Comparison of ENCODE assay signal across 22 cellular contexts in the genomic region with DNA sequence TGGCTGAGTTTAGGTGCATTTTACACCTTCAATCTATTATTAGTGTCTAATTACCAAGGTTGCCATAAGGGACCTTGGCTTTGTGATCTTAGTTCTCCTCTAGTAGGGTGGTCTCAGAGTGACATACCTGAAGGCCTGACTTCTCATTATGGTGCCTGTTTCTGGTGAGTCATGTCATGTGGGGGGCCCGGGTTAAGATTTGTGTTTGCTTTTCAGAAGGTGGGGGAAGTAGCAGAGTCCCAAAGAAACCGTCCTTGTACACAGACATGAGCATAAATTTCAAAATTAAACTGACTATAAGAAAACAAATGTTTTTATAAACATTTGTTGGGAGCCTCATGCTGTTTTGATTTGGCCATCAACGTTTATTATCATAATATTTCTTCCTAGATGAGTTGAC.
DNase-seq lines count a peak whose midpoint lies in the region; ATAC-seq and TF ChIP-seq lines count a peak whose summit lies in the region.
"Had no signal": no experiment of that assay in that cellular context is flagged by ENCODE, and none has a peak within 500 bp of the region (broad histone marks: within the 10 kb centered on the region; RNA-seq: fewer than 3 reads in every experiment).

No MANE protein-coding gene starts in this region.

- no peaks in the 10 kb centered on the region for H3K36me3 Mint-ChIP-seq in H9 (ENCODE audit: insufficient read depth in 1 of 3, low read depth in 3 of 3)
- no peaks in the 10 kb centered on the region for H3K36me3 Mint-ChIP-seq in endodermal cell (ENCODE audit: low read depth)
- H3K36me3 Mint-ChIP-seq in nephron progenitor cell (ENCODE audit: low read depth), result no peaks in the 10 kb centered on the region
- H3K36me3 Mint-ChIP-seq: CD14-positive monocyte had no signal

- H3K4me3 ChIP-seq in endodermal cell (ENCODE audit: low read length) (no peak overlapping the region), hepatocyte (no peak overlapping the region), aorta (ENCODE audit: low read length in 2 of 2) (no peak overlapping the region)
- H3K4me3 ChIP-seq: A549; BLaER1 treated with 17β-estradiol and CSF1 and Interleukin-3, amounts not matched to agents 10 nM and 100 nM; GM12878 had no signal

- H3K56ac ChIP-seq in H9 (ENCODE audit: insufficient read length, low read depth, low read length), result no peak overlapping the region

- no peak overlapping the region for H3K18ac ChIP-seq in H9 (ENCODE audit: insufficient read length, low read depth, low read length)

- no peak overlapping the region for H3K9ac ChIP-seq in H9 (ENCODE audit: extremely low read depth, insufficient read length, low read length)
- no peak overlapping the region for H3K9ac ChIP-seq in endodermal cell (ENCODE audit: extremely low read depth, low read length, poor library complexity, severe bottlenecking)
- H3K9ac ChIP-seq: BLaER1 treated with 17β-estradiol and CSF1 and Interleukin-3, amounts not matched to agents 10 nM and 100 nM had no signal

- WGBS in H9 (ENCODE audit: extremely low coverage, insufficient read length, low lambda C conversion rate), result no CpG with 5 or more reads among the region's 3 CpGs
- WGBS in endodermal cell (ENCODE audit: insufficient coverage in 1 of 2, insufficient read length in 1 of 2), 2 experiments, result 92% methylated on average over 3 of the region's 3 CpGs; no CpG with 5 or more reads in 1 of the 2 experiments
- WGBS in hepatocyte (ENCODE audit: low lambda C conversion rate, missing lambda C conversion rate), result 72% methylated on average over 3 of the region's 3 CpGs
- WGBS in aorta, 2 donors, result 48% methylated on average over 3 of the region's 3 CpGs

- no peak overlapping the region for H3K27ac ChIP-seq in H9 (ENCODE audit: insufficient read length, low read depth, low read length)
- H3K27ac ChIP-seq in endodermal cell (ENCODE audit: low read depth, low read length), result no peak overlapping the region
- H3K27ac ChIP-seq in hepatocyte, result no peak overlapping the region
- H3K27ac ChIP-seq in aorta (ENCODE audit: low read depth in 1 of 2, low read length in 2 of 2), result no peak overlapping the region
- H3K27ac ChIP-seq: A549; BLaER1 treated with 17β-estradiol and CSF1 and Interleukin-3, amounts not matched to agents 10 nM and 100 nM had no signal

- H3K4me1 Mint-ChIP-seq in H9 (peaks cover 7 to 8% of the 10 kb centered on the region in 2 experiments), endodermal cell (peaks cover 3% of the 10 kb centered on the region), nephron progenitor cell (peaks cover 30% of the 10 kb centered on the region)
- H3K4me1 Mint-ChIP-seq: CD14-positive monocyte; CD8-positive, alpha-beta memory T cell had no signal

- no peak overlapping the region for H3T11ph ChIP-seq in H9 (ENCODE audit: low read length)

- TF ChIP-seq CTCF in H9 (conservative IDR thresholded peaks at IDR 0.05), result no peak
- TF ChIP-seq CTCF in endodermal cell (conservative IDR thresholded peaks at IDR 0.05), result no peak
- TF ChIP-seq CTCF in nephron progenitor cell (IDR thresholded peaks at IDR 0.05), result no peak
- TF ChIP-seq CTCF in hepatocyte (IDR thresholded peaks at IDR 0.05; ENCODE audit: poor library complexity), result no peak

- intact Hi-C loops in aorta (cut with DNase I), result no loop called here

- H3K79me1 ChIP-seq in H9 (ENCODE audit: insufficient read depth, low read depth, low read length, poor library complexity, severe bottlenecking), result no peaks in the 10 kb centered on the region

- H3K9me3 ChIP-seq in H9 (ENCODE audit: control insufficient read depth, low read depth, low read length), result no peaks in the 10 kb centered on the region
- H3K9me3 ChIP-seq in endodermal cell (ENCODE audit: control insufficient read depth, low read length), result no peaks in the 10 kb centered on the region
- H3K9me3 ChIP-seq in hepatocyte (ENCODE audit: low read depth), result no peaks in the 10 kb centered on the region
- peaks cover 1% of the 10 kb centered on the region for H3K9me3 ChIP-seq in aorta (ENCODE audit: control insufficient read depth, low read length)
- H3K9me3 ChIP-seq: A549; BE2C; BLaER1 treated with 17β-estradiol and CSF1 and Interleukin-3, amounts not matched to agents 10 nM and 100 nM had no signal

- ATAC-seq in aorta (ENCODE audit: low FRiP score), result no peak
- ATAC-seq: A549, GM12878 had no signal

- no peaks in the 10 kb centered on the region for H4K20me1 ChIP-seq in H9 (ENCODE audit: control insufficient read depth, insufficient read depth, insufficient read length)
- no peaks in the 10 kb centered on the region for H4K20me1 ChIP-seq in hepatocyte (ENCODE audit: insufficient read depth, poor library complexity, severe bottlenecking)
- H4K20me1 ChIP-seq: BLaER1 treated with 17β-estradiol and CSF1 and Interleukin-3, amounts not matched to agents 10 nM and 100 nM had no signal

- no peak overlapping the region for H2BK15ac ChIP-seq in H9 (ENCODE audit: low read depth, low read length)

- H4K8ac ChIP-seq in H9 (replicated peaks; ENCODE audit: insufficient read length, low read depth, low read length), result no peak overlapping the region

- no peak overlapping the region for H2BK12ac ChIP-seq in H9 (ENCODE audit: insufficient read length, low read depth, low read length)

- no peak overlapping the region for H3K23ac ChIP-seq in H9 (ENCODE audit: insufficient read length, low read depth, low read length)

- H2AFZ ChIP-seq in H9 (ENCODE audit: low read length), result no peak overlapping the region
- H2AFZ ChIP-seq in hepatocyte, result no peak overlapping the region

- H3K27ac Mint-ChIP-seq in H9, result peak overlapping the region; percentile 4 to 13 (median 8); a peak in 5 of 7 replicates
- H3K27ac Mint-ChIP-seq in endodermal cell, result peak overlapping the region; percentile 8
- peak overlapping the region; percentile 64 for H3K27ac Mint-ChIP-seq in nephron progenitor cell
- H3K27ac Mint-ChIP-seq: CD14-positive monocyte; CD4-positive, alpha-beta T cell; CD8-positive, alpha-beta memory T cell had no signal

- no peak overlapping the region for H2BK120ac ChIP-seq in H9 (ENCODE audit: low read depth, low read length, poor library complexity, severe bottlenecking)

- H3K4ac ChIP-seq in H9 (ENCODE audit: low read depth, low read length), result no peak overlapping the region

- H2AK5ac ChIP-seq in H9 (ENCODE audit: insufficient read length, low read length), result no peak overlapping the region

- H3K4me2 ChIP-seq in H9 (ENCODE audit: insufficient read depth, insufficient read length, low read length), result no peak overlapping the region
- H3K4me2 ChIP-seq in hepatocyte, result no peak overlapping the region
- H3K4me2 ChIP-seq: A549; BLaER1 treated with 17β-estradiol and CSF1 and Interleukin-3, amounts not matched to agents 10 nM and 100 nM had no signal

- H3K9me2 ChIP-seq in hepatocyte (replicated peaks; ENCODE audit: insufficient read depth), result no peaks in the 10 kb centered on the region

- no peak for DNase-seq in H9
- DNase-seq in endodermal cell, result no peak
- no peak for DNase-seq in nephron progenitor cell
- DNase-seq in hepatocyte (ENCODE audit: low spot score), result no peak
- no peak for DNase-seq in activated CD4-positive, alpha-beta T cell treated with anti-CD3 and anti-CD28 coated beads for 4 hours
- no peak for DNase-seq in aorta
- DNase-seq: 8988T; ACHN; AML-193; BE2C; CD4-positive, alpha-beta T cell; CD8-positive, alpha-beta memory T cell; DMS 273 treated with DMSO at 0.1 percent for 48 hours; DMS79; EL; GDM1; GOT3; HCEC 1CT had no signal

- no peak overlapping the region for H4K5ac ChIP-seq in H9 (ENCODE audit: insufficient read length, low read depth, low read length)

- H4K91ac ChIP-seq in H9 (ENCODE audit: insufficient read length, low read depth, low read length), result no peak overlapping the region

- H3K27me3 ChIP-seq in H9 (ENCODE audit: insufficient read depth, low read length) (no peaks in the 10 kb centered on the region), endodermal cell (ENCODE audit: control insufficient read depth, insufficient read depth, low read length, poor library complexity, severe bottlenecking) (no peaks in the 10 kb centered on the region), hepatocyte (no peaks in the 10 kb centered on the region), aorta (ENCODE audit: control insufficient read depth in 1 of 2, insufficient read depth in 2 of 2, low read length in 1 of 2) (no peaks in the 10 kb centered on the region)
- H3K27me3 ChIP-seq: BE2C; BLaER1 treated with 17β-estradiol and CSF1 and Interleukin-3, amounts not matched to agents 10 nM and 100 nM had no signal

- H3K36me3 ChIP-seq in endodermal cell (ENCODE audit: control insufficient read depth, insufficient read depth, low read length) (no peaks in the 10 kb centered on the region), hepatocyte (replicated peaks; ENCODE audit: insufficient read depth, low read depth) (no peaks in the 10 kb centered on the region), aorta (ENCODE audit: control insufficient read depth in 1 of 2, insufficient read depth in 2 of 2, low read length in 1 of 2) (no peaks in the 10 kb centered on the region)
- H3K36me3 ChIP-seq: BE2C; BLaER1 treated with 17β-estradiol and CSF1 and Interleukin-3, amounts not matched to agents 10 nM and 100 nM had no signal

- H3K4me3 Mint-ChIP-seq in H9 (no peak overlapping the region), endodermal cell (no peak overlapping the region), nephron progenitor cell (no peak overlapping the region)
- H3K4me3 Mint-ChIP-seq: CD14-positive monocyte; CD4-positive, alpha-beta T cell; CD8-positive, alpha-beta memory T cell had no signal

- H3K27me3 Mint-ChIP-seq in H9 (ENCODE audit: low read depth) (no peaks in the 10 kb centered on the region), endodermal cell (ENCODE audit: insufficient read depth) (no peaks in the 10 kb centered on the region), nephron progenitor cell (ENCODE audit: low read depth, poor library complexity) (no peaks in the 10 kb centered on the region)
- H3K27me3 Mint-ChIP-seq: CD4-positive, alpha-beta T cell; CD8-positive, alpha-beta memory T cell had no signal

- no peak overlapping the region for H2BK5ac ChIP-seq in H9 (ENCODE audit: insufficient read length, low read length)

- H3K79me2 ChIP-seq in H9 (ENCODE audit: insufficient read depth, low read length) (no peaks in the 10 kb centered on the region), hepatocyte (no peaks in the 10 kb centered on the region)

- H3K14ac ChIP-seq in H9 (ENCODE audit: insufficient read depth, low read length), result no peak overlapping the region

- no peaks in the 10 kb centered on the region for H3K23me2 ChIP-seq in H9 (ENCODE audit: insufficient read length, low read depth, low read length, poor library complexity, severe bottlenecking)

- no peak overlapping the region for H2BK20ac ChIP-seq in H9 (ENCODE audit: low read depth, low read length, poor library complexity, severe bottlenecking)

- H3K4me1 ChIP-seq in H9 (ENCODE audit: insufficient read depth, low read length), result no peaks in the 10 kb centered on the region
- H3K4me1 ChIP-seq in endodermal cell (ENCODE audit: control insufficient read depth, insufficient read depth, low read length), result no peaks in the 10 kb centered on the region
- no peaks in the 10 kb centered on the region for H3K4me1 ChIP-seq in hepatocyte (ENCODE audit: insufficient read depth)
- no peaks in the 10 kb centered on the region for H3K4me1 ChIP-seq in aorta (ENCODE audit: control insufficient read depth in 1 of 2, insufficient read depth in 2 of 2, low read length in 2 of 2)
- H3K4me1 ChIP-seq: BE2C had no signal

- H3K9me3 Mint-ChIP-seq in H9 (no peaks in the 10 kb centered on the region), endodermal cell (no peaks in the 10 kb centered on the region), nephron progenitor cell (peaks cover 5% of the 10 kb centered on the region)
- H3K9me3 Mint-ChIP-seq: CD14-positive monocyte; CD4-positive, alpha-beta T cell had no signal

Comparison
In these comparisons a context has a peak if more than half of its experiments do, and no peak if none do; other contexts are left out.
1. H3K27ac Mint-ChIP-seq: peak in every context shown above with its lines; median percentile 64 in nephron progenitor cell; 8 in H9; 8 in endodermal cell.